ENCODE assay signal across 19 cellular contexts in genomic region chr2:208392300-208392699, GRCh38. TPM values are rescaled to one million over a fixed set of nuclear protein-coding genes. Genes with fewer than 3 reads are reported as not detected.
DNase-seq lines count a peak whose midpoint lies in the region; ATAC-seq and TF ChIP-seq lines count a peak whose summit lies in the region.
"Had no signal": no experiment of that assay in that cellular context is flagged by ENCODE, and none has a peak within 500 bp of the region (broad histone marks: within the 10 kb centered on the region; RNA-seq: fewer than 3 reads in every experiment).

No MANE protein-coding gene starts in this region.

- no peak overlapping the region for H3K4me2 ChIP-seq in OCI-LY3 (ENCODE audit: low read length)

- no peaks in the 10 kb centered on the region for H3K27me3 ChIP-seq in OCI-LY3 (ENCODE audit: low read depth, low read length)
- H3K27me3 ChIP-seq: heart left ventricle, right atrium auricular region, suprapubic skin had no signal

- H4K20me1 ChIP-seq in OCI-LY3 (ENCODE audit: insufficient read depth, low read length) = no peaks in the 10 kb centered on the region

- no peaks in the 10 kb centered on the region for H3K36me3 ChIP-seq in OCI-LY3 (replicated peaks; ENCODE audit: low read depth, low read length)
- H3K36me3 ChIP-seq: heart left ventricle, right atrium auricular region, suprapubic skin had no signal

- peak; percentile 23 for DNase-seq in DMS53 (lab: John Stamatoyannopoulos, UW)
- DNase-seq in DMS53 treated with DMSO at 0.1 percent for 48 hours (lab: John Stamatoyannopoulos, UW; ENCODE audit: unreplicated experiment) = no peak
- DNase-seq in chondrocyte (ENCODE audit: low spot score) = no peak
- DNase-seq in retinal pigment epithelial cell (ENCODE audit: low read depth) = no peak
- no peak for DNase-seq in NCI-H2196 (lab: John Stamatoyannopoulos, UW; ENCODE audit: unreplicated experiment)
- DNase-seq: 8988T; activated CD4-positive, alpha-beta memory T cell treated with anti-CD3 and anti-CD28 coated beads, Interleukin-2, amount 10 ng/mL, durations not matched to agents 7 days and 5 days; activated T-cell treated with anti-CD3 and anti-CD28 coated beads, Interleukin-2, amount 50 U/mL, for 48 hours; CD8-positive, alpha-beta memory T cell; heart left ventricle; mesenchymal stem cell; NCI-H1694; stimulated activated CD4-positive, alpha-beta T cell treated with anti-CD3 and anti-CD28 coated beads, Interleukin-2, amount 100 ng/mL, for 48 hours had no signal

- no peaks in the 10 kb centered on the region for H3K9me3 Mint-ChIP-seq in chondrocyte (ENCODE audit: low read depth)

- H2AFZ ChIP-seq in OCI-LY3 (ENCODE audit: low read depth, low read length) = no peak overlapping the region

- H3K36me3 Mint-ChIP-seq in chondrocyte (ENCODE audit: low read depth) = no peaks in the 10 kb centered on the region
- H3K36me3 Mint-ChIP-seq: CD8-positive, alpha-beta memory T cell had no signal

- no peaks in the 10 kb centered on the region for H3K4me1 Mint-ChIP-seq in chondrocyte (ENCODE audit: low read depth)

- H3K27ac ChIP-seq in OCI-LY3 (ENCODE audit: low read length) = no peak overlapping the region
- H3K27ac ChIP-seq: heart left ventricle, right atrium auricular region, suprapubic skin had no signal

- peaks cover 8% of the 10 kb centered on the region for H3K4me1 ChIP-seq in OCI-LY3 (ENCODE audit: low read length)
- H3K4me1 ChIP-seq: heart left ventricle, right atrium auricular region, suprapubic skin had no signal

- no peak overlapping the region for H3K4me3 Mint-ChIP-seq in chondrocyte (ENCODE audit: unreplicated experiment)
- H3K4me3 Mint-ChIP-seq: activated CD4-positive, alpha-beta memory T cell treated with anti-CD3 and anti-CD28 coated beads, Interleukin-2, amount 10 ng/mL, durations not matched to agents 7 days and 5 days; CD8-positive, alpha-beta memory T cell had no signal

- ATAC-seq in HG02981 (IDR thresholded peaks at IDR 0.05; ENCODE audit: unreplicated experiment) = no peak
- ATAC-seq in GM18858 (IDR thresholded peaks at IDR 0.05; ENCODE audit: unreplicated experiment) = no peak
- ATAC-seq: heart left ventricle had no signal

- no peak overlapping the region for H3K9ac ChIP-seq in OCI-LY3 (ENCODE audit: low read length)

- no peaks in the 10 kb centered on the region for H3K79me2 ChIP-seq in OCI-LY3 (ENCODE audit: low read length)

- no peak overlapping the region for H3K27ac Mint-ChIP-seq in chondrocyte (ENCODE audit: unreplicated experiment)
- H3K27ac Mint-ChIP-seq: activated CD4-positive, alpha-beta memory T cell treated with anti-CD3 and anti-CD28 coated beads, Interleukin-2, amount 10 ng/mL, durations not matched to agents 7 days and 5 days; CD8-positive, alpha-beta memory T cell had no signal

- peaks cover 14% of the 10 kb centered on the region for H3K27me3 Mint-ChIP-seq in chondrocyte (ENCODE audit: low read depth)

- TF ChIP-seq CTCF in OCI-LY3 (IDR thresholded peaks at IDR 0.05; ENCODE audit: low read depth, low read length) = peak; percentile 35
- TF ChIP-seq CTCF in chondrocyte (IDR thresholded peaks at IDR 0.05) = peak; percentile 58
- peak; percentile 17 for TF ChIP-seq CTCF in retinal pigment epithelial cell (conservative IDR thresholded peaks at IDR 0.05; ENCODE audit: low read depth, low read length)

- no peaks in the 10 kb centered on the region for H3K9me3 ChIP-seq in OCI-LY3 (ENCODE audit: insufficient read depth, low read length)

- no peak overlapping the region for H3K4me3 ChIP-seq in OCI-LY3 (ENCODE audit: low read length)
- H3K4me3 ChIP-seq in retinal pigment epithelial cell (ENCODE audit: low read length) = no peak overlapping the region
- H3K4me3 ChIP-seq: heart left ventricle, right atrium auricular region, suprapubic skin had no signal

RNA-seq across cellular contexts. Expression of gene PTH2R, which starts 14.3 kb away (rescaled TPM):
- total RNA-seq in chondrocyte = not detected in 3 replicates
- total RNA-seq: CD8-positive, alpha-beta memory T cell; NCI-H460; right atrium auricular region had no signal
